ENCODE assay signal across 8 cellular contexts in genomic region chr5:132388244-132389050, GRCh38. TPM values are rescaled to one million over a fixed set of nuclear protein-coding genes. Genes with fewer than 3 reads are reported as not detected.
A peak's percentile ranks its signal among the peaks of the same experiment; 100 is the strongest.
DNase-seq lines count a peak whose midpoint lies in the region; ATAC-seq and TF ChIP-seq lines count a peak whose summit lies in the region.

No MANE protein-coding gene starts in this region.

- intact Hi-C loops in left lung (cut with DNase I), result loop anchor here in 1 of 2 donors (5.0 kb wide), 1 partner anchor 114 kb away; no protein-coding TSS in a partner anchor

- H3K9me3 ChIP-seq in left lung (no peaks in the 10 kb centered on the region), thoracic aorta (no peaks in the 10 kb centered on the region)

- DNase-seq in LHCN-M2 (ENCODE audit: low read depth) (peak; percentile 67), caudate nucleus (lab: John Stamatoyannopoulos, UW) (no peak), left lung (no peak), thoracic aorta (ENCODE audit: low spot score) (no peak), NCI-H1105 (lab: John Stamatoyannopoulos, UW) (no peak), GOT3 (lab: John Stamatoyannopoulos, UW) (no peak), GDM1 (lab: John Stamatoyannopoulos, UW) (no peak)

- peaks cover 27 to 54% of the 10 kb centered on the region in 2 donors for H3K4me1 ChIP-seq in left lung
- H3K4me1 ChIP-seq in thoracic aorta (ENCODE audit: control insufficient read depth in 1 of 2, low read depth in 2 of 2), result peaks cover 22 to 56% of the 10 kb centered on the region in 2 donors

- ATAC-seq in left lung (peak; percentile 10), thoracic aorta (ENCODE audit: insufficient number of reproducible peaks, low FRiP score, low read depth) (no peak), GM19455 (IDR thresholded peaks at IDR 0.05; ENCODE audit: unreplicated experiment) (no peak)

- H3K4me3 ChIP-seq in left lung (no peak overlapping the region), thoracic aorta (peak overlapping the region; percentile 22)

- H3K27ac ChIP-seq in caudate nucleus (ENCODE audit: low read depth, low read length) (peak overlapping the region; percentile 18), left lung (peak overlapping the region; percentile 87 to 92), thoracic aorta (peak overlapping the region; percentile 91 to 94)

- TF ChIP-seq CTCF in left lung (IDR thresholded peaks at IDR 0.05) (no peak), thoracic aorta (IDR thresholded peaks at IDR 0.05) (no peak)

- no peaks in the 10 kb centered on the region for H3K27me3 ChIP-seq in left lung
- H3K27me3 ChIP-seq in thoracic aorta (replicated peaks; ENCODE audit: insufficient read depth), result no peaks in the 10 kb centered on the region

- H3K36me3 ChIP-seq in left lung (peaks cover 0 to 20% of the 10 kb centered on the region in 2 donors), thoracic aorta (peaks cover 9% of the 10 kb centered on the region)

RNA-seq across cellular contexts. Expression of gene SLC22A5, which starts 18.9 kb away (rescaled TPM):
- total RNA-seq in LHCN-M2 (2014; rRNA removed) (5.6 and 6.1 TPM in 2 replicates), left lung (10 to 100 TPM in 1 of 2 donors, 1 to 10 TPM in 1; 9.5 to 10.4 TPM), thoracic aorta (10 to 100 TPM; 24.9 to 30.8 TPM)
- 8.8 TPM for polyA plus RNA-seq in LHCN-M2 (2012)

Comparison
In these comparisons a context has a peak if more than half of its experiments do, and no peak if none do; other contexts are left out.
1. H3K27ac ChIP-seq: peak in every context shown above with its lines; median percentile 92 in thoracic aorta; 90 in left lung; 18 in caudate nucleus.